ENCODE assay signal across 29 cellular contexts in genomic region chr10:24047201-24047600, GRCh38.
"Had no signal": no experiment of that assay in that cellular context is flagged by ENCODE, and none has a peak within 500 bp of the region (broad histone marks: within the 10 kb centered on the region; RNA-seq: fewer than 3 reads in every experiment).

No MANE protein-coding gene starts in this region.

- H3K36me3 ChIP-seq: left ventricle myocardium inferior, neutrophil, right atrium auricular region, right lobe of liver, transverse colon, upper lobe of left lung, vagina had no signal

- H3K4me1 Mint-ChIP-seq: immature natural killer cell; naive B cell; natural killer cell; stimulated activated memory B cell treated with anti-CD40 and anti-IgM and Interleukin-4, amounts not matched to agents 10 μg/mL and 1 μg/mL and 100 μg/mL, for 72 hours; stimulated activated naive CD8-positive, alpha-beta T cell treated with anti-CD3 and anti-CD28 coated beads, Interleukin-15, amount 100 ng/mL, for 72 hours had no signal

- H3K4me3 ChIP-seq: left ventricle myocardium inferior, lung, psoas muscle, right atrium auricular region, right lobe of liver, smooth muscle cell, transverse colon, upper lobe of left lung, vagina had no signal

- H3K4me3 Mint-ChIP-seq: immature natural killer cell; mesothelial cell of epicardium; naive B cell; natural killer cell; neural crest cell; stimulated activated memory B cell treated with anti-CD40 and anti-IgM and Interleukin-4, amounts not matched to agents 10 μg/mL and 1 μg/mL and 100 μg/mL, for 72 hours; stimulated activated naive CD8-positive, alpha-beta T cell treated with anti-CD3 and anti-CD28 coated beads, Interleukin-15, amount 100 ng/mL, for 72 hours had no signal

- H3K4me1 ChIP-seq: left ventricle myocardium inferior, parathyroid adenoma, right atrium auricular region, right lobe of liver, transverse colon, upper lobe of left lung, vagina had no signal

- H3K27me3 Mint-ChIP-seq: naive B cell; stimulated activated memory B cell treated with anti-CD40 and anti-IgM and Interleukin-4, amounts not matched to agents 10 μg/mL and 1 μg/mL and 100 μg/mL, for 72 hours; stimulated activated naive CD8-positive, alpha-beta T cell treated with anti-CD3 and anti-CD28 coated beads, Interleukin-15, amount 100 ng/mL, for 72 hours had no signal

- ATAC-seq: left colon; natural killer cell; psoas muscle; right lobe of liver; stimulated activated memory B cell treated with anti-CD40 and anti-IgM and Interleukin-4, amounts not matched to agents 10 μg/mL and 1 μg/mL and 100 μg/mL, for 72 hours; stimulated activated naive CD8-positive, alpha-beta T cell treated with anti-CD3 and anti-CD28 coated beads, Interleukin-15, amount 100 ng/mL, for 72 hours had no signal

- H3K27ac ChIP-seq: left ventricle myocardium inferior, neutrophil, parathyroid adenoma, psoas muscle, right atrium auricular region, right lobe of liver, transverse colon, upper lobe of left lung, vagina had no signal

- H3K36me3 Mint-ChIP-seq: immature natural killer cell; mesothelial cell of epicardium; naive B cell; natural killer cell; stimulated activated memory B cell treated with anti-CD40 and anti-IgM and Interleukin-4, amounts not matched to agents 10 μg/mL and 1 μg/mL and 100 μg/mL, for 72 hours had no signal

- H3K9me3 Mint-ChIP-seq: stimulated activated naive CD8-positive, alpha-beta T cell treated with anti-CD3 and anti-CD28 coated beads, Interleukin-15, amount 100 ng/mL, for 72 hours had no signal

- DNase-seq: hypothalamus; immature natural killer cell; kidney; left colon; left ventricle myocardium inferior; mesendoderm; naive B cell; natural killer cell; occipital lobe; psoas muscle; right lobe of liver; stimulated activated CD4-positive, alpha-beta T cell treated with anti-CD3 and anti-CD28 coated beads, Interleukin-1b, Interleukin-23, amount 100 ng/mL, for 48 hours; stimulated activated CD4-positive, alpha-beta T cell treated with anti-CD3 and anti-CD28 coated beads, Interleukin-2, amount 100 ng/mL, for 48 hours; stimulated activated CD4-positive, alpha-beta T cell treated with anti-CD3 and anti-CD28 coated beads, Interleukin-4, amount 100 ng/mL, for 4 hours; stimulated activated CD8-positive, alpha-beta memory T cell treated with anti-CD3 and anti-CD28 coated beads, Interleukin-4, amount 100 ng/mL, for 48 hours; stimulated activated naive CD4-positive, alpha-beta T cell treated with Interleukin-2 at 50 U/mL for 16 hours; stimulated activated naive CD8-positive, alpha-beta T cell treated with anti-CD3 and anti-CD28 coated beads, Interleukin-15, amount 100 ng/mL, for 72 hours; substantia nigra; transverse colon; upper lobe of left lung had no signal

- H3K27ac Mint-ChIP-seq: immature natural killer cell; mesothelial cell of epicardium; naive B cell; natural killer cell; stimulated activated memory B cell treated with anti-CD40 and anti-IgM and Interleukin-4, amounts not matched to agents 10 μg/mL and 1 μg/mL and 100 μg/mL, for 72 hours; stimulated activated naive CD8-positive, alpha-beta T cell treated with anti-CD3 and anti-CD28 coated beads, Interleukin-15, amount 100 ng/mL, for 72 hours had no signal

- H3K9me3 ChIP-seq: neutrophil, vagina had no signal

- H3K27me3 ChIP-seq: neutrophil, right atrium auricular region, right lobe of liver, transverse colon, upper lobe of left lung, vagina had no signal
